9 cellular contexts compared by ENCODE assay signal in genomic region chr1:215423288-215423687, GRCh38.
"Had no signal": no experiment of that assay in that cellular context is flagged by ENCODE, and none has a peak within 500 bp of the region (broad histone marks: within the 10 kb centered on the region; RNA-seq: fewer than 3 reads in every experiment).

No MANE protein-coding gene starts in this region.

- H3K4me2 ChIP-seq: GM23338 had no signal

- FAIRE-seq: H1, H54, K562 had no signal

- ATAC-seq: GM23338, K562 had no signal

- H2AFZ ChIP-seq: GM23338 had no signal

- H3K4me3 ChIP-seq: GM23338, K562 had no signal

- H3K27ac Mint-ChIP-seq: GM23338 had no signal

- H3K27ac ChIP-seq: HL-60 had no signal

- H3K4me3 Mint-ChIP-seq: GM23338, H9 had no signal

- DNase-seq: H9, HCEC 1CT, IMR-90, KG1 had no signal
